Comparison of ENCODE assay signal across 13 cellular contexts in the genomic region with DNA sequence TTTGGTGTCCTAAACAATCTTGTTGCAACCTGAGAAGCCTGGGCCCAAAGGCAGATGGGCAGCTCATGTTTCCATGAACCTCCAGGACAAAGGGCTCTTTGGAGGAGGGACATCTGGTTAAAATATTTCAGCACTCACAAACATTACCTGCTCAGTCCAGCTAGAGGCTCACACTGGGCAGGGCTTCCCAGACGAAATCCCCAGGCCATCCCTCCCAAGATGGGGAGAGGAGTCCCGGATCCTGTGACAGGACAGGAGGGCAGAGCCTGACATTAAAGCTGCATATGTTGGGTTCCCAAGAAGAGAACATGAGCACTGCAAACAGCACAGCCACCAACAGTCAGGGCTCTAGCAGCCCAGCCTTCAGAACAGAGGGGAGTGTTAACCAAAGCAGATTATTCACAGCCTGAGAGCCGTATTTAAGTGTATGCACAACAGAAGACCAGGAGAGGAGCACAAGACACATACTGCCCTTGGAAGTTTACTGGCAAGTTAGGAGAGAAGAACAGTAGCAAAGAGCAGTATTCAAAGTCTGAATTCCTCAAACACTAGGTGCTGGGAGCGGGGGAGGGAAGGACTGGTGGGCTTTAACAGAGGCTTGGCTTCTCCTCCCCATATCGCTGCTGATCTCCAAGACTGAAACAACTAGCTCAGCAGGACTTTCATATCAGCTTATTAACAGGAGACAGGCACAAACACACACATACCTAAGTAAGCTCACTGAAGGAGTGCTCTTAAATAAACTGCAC. TPM values are rescaled to one million over a fixed set of nuclear protein-coding genes. Genes with fewer than 3 reads are reported as not detected.
A peak's percentile ranks its signal among the peaks of the same experiment; 100 is the strongest.
DNase-seq lines count a peak whose midpoint lies in the region; ATAC-seq, FAIRE-seq and TF ChIP-seq lines count a peak whose summit lies in the region.
"Had no signal": no experiment of that assay in that cellular context is flagged by ENCODE, and none has a peak within 500 bp of the region (broad histone marks: within the 10 kb centered on the region; RNA-seq: fewer than 3 reads in every experiment).

No MANE protein-coding gene starts in this region.

- DNase-seq in ELF-1 (ENCODE audit: low read depth, low spot score) (peak; percentile 66), NCI-H526 (lab: John Stamatoyannopoulos, UW) (peak; percentile 74 to 86), glutamatergic neuron (peak; percentile 27), progenitor cell of endocrine pancreas (ENCODE audit: low spot score, unreplicated experiment) (no peak), D721Med (ENCODE audit: insufficient read length, low spot score) (no peak), SW480 (ENCODE audit: low spot score) (no peak)
- DNase-seq in stimulated activated CD4-positive, alpha-beta T cell treated with anti-CD3 and anti-CD28 coated beads, Interleukin-4, amount 100 ng/mL, for 24 hours = no peak
- DNase-seq: activated effector memory CD4-positive, alpha-beta T cell treated with Interleukin-2 at 50 U/mL for 16 hours; NCI-H187 had no signal

- peak overlapping the region; percentile 92 for H3K27ac Mint-ChIP-seq in glutamatergic neuron (ENCODE audit: unreplicated experiment)
- peak overlapping the region; percentile 90 for H3K27ac Mint-ChIP-seq in progenitor cell of endocrine pancreas
- H3K27ac Mint-ChIP-seq: T-helper 1 cell treated with Interleukin-12 subunit alpha and Interleukin-12 subunit beta and Interleukin-4 antibody, amounts not matched to agents 30 μg/mL and 1 μg/mL, for 36 hours had no signal

- H3K4me1 Mint-ChIP-seq in glutamatergic neuron (ENCODE audit: low read depth, unreplicated experiment) (peaks cover 28% of the 10 kb centered on the region), progenitor cell of endocrine pancreas (ENCODE audit: low read depth) (peaks cover 81% of the 10 kb centered on the region)

- peaks cover 2% of the 10 kb centered on the region for H3K9me3 Mint-ChIP-seq in glutamatergic neuron (ENCODE audit: unreplicated experiment)
- H3K9me3 Mint-ChIP-seq in progenitor cell of endocrine pancreas (ENCODE audit: low read depth) = no peaks in the 10 kb centered on the region
- H3K9me3 Mint-ChIP-seq: T-helper 1 cell treated with Interleukin-12 subunit alpha and Interleukin-12 subunit beta and Interleukin-4 antibody, amounts not matched to agents 30 μg/mL and 1 μg/mL, for 36 hours had no signal

- H3K27me3 Mint-ChIP-seq in glutamatergic neuron (ENCODE audit: unreplicated experiment) (peaks cover 2% of the 10 kb centered on the region), progenitor cell of endocrine pancreas (no peaks in the 10 kb centered on the region)

- TF ChIP-seq CTCF in glutamatergic neuron (IDR thresholded peaks at IDR 0.05; ENCODE audit: partially characterized antibody, unreplicated experiment) = no peak
- no peak for TF ChIP-seq CTCF in progenitor cell of endocrine pancreas (IDR thresholded peaks at IDR 0.05; ENCODE audit: unreplicated experiment)
- no peak for TF ChIP-seq CTCF in D721Med (IDR thresholded peaks at IDR 0.05; ENCODE audit: insufficient read depth, missing control alignments)

- ATAC-seq in HG02884 (IDR thresholded peaks at IDR 0.05; ENCODE audit: unreplicated experiment) = no peak

- H3K36me3 Mint-ChIP-seq in glutamatergic neuron (ENCODE audit: unreplicated experiment) (no peaks in the 10 kb centered on the region), progenitor cell of endocrine pancreas (ENCODE audit: insufficient read depth) (no peaks in the 10 kb centered on the region)

- no peak for FAIRE-seq in D721Med (lab: Jason Lieb, UNC)
- FAIRE-seq: astrocyte, GM12891 had no signal

- H3K4me3 Mint-ChIP-seq in glutamatergic neuron (ENCODE audit: unreplicated experiment) (no peak overlapping the region), progenitor cell of endocrine pancreas (ENCODE audit: low read depth) (peak overlapping the region; percentile 51)
- H3K4me3 Mint-ChIP-seq: T-helper 1 cell treated with Interleukin-12 subunit alpha and Interleukin-12 subunit beta and Interleukin-4 antibody, amounts not matched to agents 30 μg/mL and 1 μg/mL, for 36 hours had no signal

RNA-seq across cellular contexts. Expression of gene ATP7B, which starts 12.4 kb away (rescaled TPM):
- total RNA-seq in glutamatergic neuron (ENCODE audit: unreplicated experiment) (17.4 TPM), progenitor cell of endocrine pancreas (59.4 and 63.2 TPM in 2 replicates)

RNA-seq across cellular contexts. Expression of gene ALG11, which starts 13.3 kb away (rescaled TPM):
- total RNA-seq in glutamatergic neuron (ENCODE audit: unreplicated experiment) = 46.4 TPM
- total RNA-seq in progenitor cell of endocrine pancreas = 39.4 and 45.1 TPM in 2 replicates

RNA-seq across cellular contexts. Expression of gene UTP14C, which starts 25.6 kb away (rescaled TPM):
- total RNA-seq in glutamatergic neuron (ENCODE audit: unreplicated experiment) (19.1 TPM), progenitor cell of endocrine pancreas (22.6 and 23.5 TPM in 2 replicates)

Comparison
In these comparisons a context has a peak if more than half of its experiments do, and no peak if none do; other contexts are left out.
1. DNase-seq: peak in ELF-1 (single experiment), NCI-H526 (2 of 2) and glutamatergic neuron (single experiment); none in progenitor cell of endocrine pancreas (single experiment), D721Med (single experiment), stimulated activated CD4-positive, alpha-beta T cell treated with anti-CD3 and anti-CD28 coated beads, Interleukin-4, amount 100 ng/mL, for 24 hours (single experiment) and SW480 (single experiment).